In genomic region chrX:104310084-104310483, GRCh38 we compare ENCODE assay signal across 12 cellular contexts. TPM values are rescaled to one million over a fixed set of nuclear protein-coding genes. Genes with fewer than 3 reads are reported as not detected.
DNase-seq lines count a peak whose midpoint lies in the region; ATAC-seq, FAIRE-seq and TF ChIP-seq lines count a peak whose summit lies in the region.
"Had no signal": no experiment of that assay in that cellular context is flagged by ENCODE, and none has a peak within 500 bp of the region (broad histone marks: within the 10 kb centered on the region; RNA-seq: fewer than 3 reads in every experiment).

No MANE protein-coding gene starts in this region.

- H3K4me3 Mint-ChIP-seq in HFFc6, result peak overlapping the region; percentile 78

- peak overlapping the region; percentile 75 for H3K4me3 ChIP-seq in ACC112 (ENCODE audit: low read depth, low read length)
- H3K4me3 ChIP-seq in keratinocyte (ENCODE audit: control insufficient read depth in 2 of 3, extremely low read depth in 1 of 3, insufficient read depth in 2 of 3, low read depth in 1 of 3, low read length in 3 of 3), result peak overlapping the region in 2 of 3 experiments; percentile 16 to 44
- H3K4me3 ChIP-seq: SJCRH30, thyroid gland had no signal

- no peaks in the 10 kb centered on the region for H3K36me3 Mint-ChIP-seq in HFFc6 (ENCODE audit: low read depth)

- H3K27me3 Mint-ChIP-seq in HFFc6 (ENCODE audit: insufficient read depth), result no peaks in the 10 kb centered on the region

- DNase-seq in HFFc6 (peak; percentile 18), keratinocyte (ENCODE audit: low read depth, low spot score) (no peak), epidermal melanocyte (ENCODE audit: insufficient read length, low spot score) (no peak), SIG-M5 treated with dmso at 0.1 percent for 504 hours (lab: John Stamatoyannopoulos, UW; ENCODE audit: unreplicated experiment) (no peak)
- DNase-seq: thyroid gland had no signal

- ATAC-seq in GM21515 (IDR thresholded peaks at IDR 0.05; ENCODE audit: unreplicated experiment), result no peak
- ATAC-seq in activated CD4-positive, CD25-positive, alpha-beta regulatory T cell treated with anti-CD3 and anti-CD28 coated beads, Interleukin-2, amount 50 U/mL, for 24 hours, result no peak

- peak; percentile 61 for TF ChIP-seq CTCF in HFFc6 (IDR thresholded peaks at IDR 0.05)
- TF ChIP-seq CTCF in VCaP (conservative IDR thresholded peaks at IDR 0.05), result peak; percentile 40
- TF ChIP-seq CTCF in keratinocyte (optimal IDR thresholded peaks at IDR 0.05 in 1 of 3, IDR thresholded peaks at IDR 0.05 in 1 of 3, conservative IDR thresholded peaks at IDR 0.05 in 1 of 3; ENCODE audit: extremely low read depth in 1 of 3, insufficient read depth in 2 of 3, low read length in 3 of 3), result peak in 2 of 3 experiments; percentile 24 to 43

- dilution Hi-C loops in keratinocyte (cut with MboI; ENCODE audit: extremely low pct_ligation_motif_present, low sequenced_read_pairs), result no loop called here

- no peaks in the 10 kb centered on the region for H3K36me3 ChIP-seq in ACC112 (ENCODE audit: insufficient read depth, low read length)
- H3K36me3 ChIP-seq in keratinocyte (ENCODE audit: control insufficient read depth in 2 of 2, extremely low read depth in 1 of 2, insufficient read depth in 2 of 2, low read length in 2 of 2), result no peaks in the 10 kb centered on the region
- H3K36me3 ChIP-seq: ascending aorta, neutrophil, SJCRH30, thyroid gland had no signal

- peak overlapping the region; percentile 70 for H3K4me2 ChIP-seq in keratinocyte (ENCODE audit: control insufficient read depth, extremely low read depth, insufficient read depth, low read depth, low read length)

- FAIRE-seq in keratinocyte (lab: Jason Lieb, UNC), result no peak

- H3K79me2 ChIP-seq in ACC112 (ENCODE audit: control insufficient read depth, insufficient read depth, low read length, unreplicated experiment) (no peaks in the 10 kb centered on the region), keratinocyte (ENCODE audit: control insufficient read depth, insufficient read depth, low read length) (no peaks in the 10 kb centered on the region)

- H3K4me1 Mint-ChIP-seq in HFFc6 (ENCODE audit: low read depth), result peaks cover 28% of the 10 kb centered on the region

- peaks cover 9% of the 10 kb centered on the region for H3K4me1 ChIP-seq in ACC112 (ENCODE audit: control insufficient read depth, insufficient read depth, low read length, unreplicated experiment)
- peaks cover 9% of the 10 kb centered on the region for H3K4me1 ChIP-seq in keratinocyte (ENCODE audit: control insufficient read depth, extremely low read depth, insufficient read depth, low read length)
- H3K4me1 ChIP-seq: ascending aorta, SJCRH30, thyroid gland had no signal

- H3K27me3 ChIP-seq in ACC112 (ENCODE audit: insufficient read depth, low read length) (no peaks in the 10 kb centered on the region), keratinocyte (ENCODE audit: control insufficient read depth, extremely low read depth, insufficient read depth, low read length) (no peaks in the 10 kb centered on the region)
- H3K27me3 ChIP-seq: ascending aorta, neutrophil, SJCRH30, thyroid gland had no signal

- H3K27ac ChIP-seq in ACC112 (ENCODE audit: low read depth, low read length) (no peak overlapping the region), VCaP (no peak overlapping the region), keratinocyte (ENCODE audit: control insufficient read depth, insufficient read depth, low read length) (no peak overlapping the region)
- H3K27ac ChIP-seq: ascending aorta, neutrophil, SJCRH30, thyroid gland had no signal

- H2AFZ ChIP-seq in ACC112 (ENCODE audit: low read length, unreplicated experiment) (peak overlapping the region; percentile 81), keratinocyte (ENCODE audit: control insufficient read depth, low read length) (peak overlapping the region; percentile 69)

- H3K9me1 ChIP-seq in keratinocyte (ENCODE audit: control insufficient read depth, extremely low read depth, insufficient read depth, low read length), result no peaks in the 10 kb centered on the region

- no peaks in the 10 kb centered on the region for H3K9me3 ChIP-seq in keratinocyte (ENCODE audit: control insufficient read depth, low read depth, low read length)
- H3K9me3 ChIP-seq: ascending aorta, neutrophil, SJCRH30, thyroid gland had no signal

- no peaks in the 10 kb centered on the region for H4K20me1 ChIP-seq in keratinocyte (ENCODE audit: control insufficient read depth, extremely low read depth, insufficient read depth, low read length)

- peak overlapping the region; percentile 15 for H3K9ac ChIP-seq in keratinocyte (ENCODE audit: control insufficient read depth, extremely low read depth, insufficient read depth, low read length)

- H3K9me3 Mint-ChIP-seq in HFFc6, result no peaks in the 10 kb centered on the region

- peak overlapping the region; percentile 67 for H3K27ac Mint-ChIP-seq in HFFc6

RNA-seq across cellular contexts. Expression of gene ESX1, which starts 55.4 kb away (rescaled TPM):
- not detected for total RNA-seq in HFFc6 (2021; fragmentation: NEBNext Ultra II Directional; extraction: Animal tissue kit (Norgen Biotek cat#: 25700))
- polyA plus RNA-seq in keratinocyte, result 0.03 TPM in 1 of 3 replicates, not detected in the others
- polyA plus RNA-seq in keratinocyte (2011; ENCODE audit: low read depth), result not detected
- 0.05 TPM in 1 of 2 replicates, not detected in the other for polyA plus RNA-seq in keratinocyte (2011; cell fraction: cytosol; rRNA removed)
- not detected in 2 replicates for polyA plus RNA-seq in keratinocyte (2011; cell fraction: nucleus; rRNA removed)
- polyA plus RNA-seq in keratinocyte (2012; ENCODE audit: low replicate concordance), result 0.07 TPM in 1 of 2 replicates, not detected in the other
- polyA minus RNA-seq in keratinocyte, result not detected in 3 replicates
- polyA minus RNA-seq in keratinocyte (2011; cell fraction: cytosol; rRNA and poly(A)+ RNA removed), result not detected
- polyA minus RNA-seq in keratinocyte (2011; cell fraction: nucleus; rRNA and poly(A)+ RNA removed), result not detected in 2 replicates
- total RNA-seq: ascending aorta, SJCRH30, thyroid gland had no signal
